Comparison of ENCODE assay signal across 8 cellular contexts in genomic region chr16:88383401-88384221, GRCh38. TPM values are rescaled to one million over a fixed set of nuclear protein-coding genes. Genes with fewer than 3 reads are reported as not detected.
DNase-seq lines count a peak whose midpoint lies in the region; ATAC-seq and TF ChIP-seq lines count a peak whose summit lies in the region.

No MANE protein-coding gene starts in this region.

- peak overlapping the region; percentile 100 for H3K4me2 ChIP-seq in HCT116 (ENCODE audit: low read length)

- H3K79me2 ChIP-seq in HCT116 (ENCODE audit: insufficient read depth, low read length) = peaks cover 38% of the 10 kb centered on the region

- H3K9me3 ChIP-seq in HCT116 (ENCODE audit: control insufficient read depth in 1 of 2, insufficient read depth in 1 of 2, low read depth in 1 of 2, low read length in 2 of 2) = peaks cover 0 to 9% of the 10 kb centered on the region in 2 experiments; a peak in 1 of 4 replicates

- peaks cover 3% of the 10 kb centered on the region for H3K36me3 Mint-ChIP-seq in chondrocyte (ENCODE audit: low read depth)

- TF ChIP-seq CTCF in 22Rv1 (IDR thresholded peaks at IDR 0.05) = peak; percentile 15; the same call in 1 of the 2 replicates
- peak in 2 of 3 experiments; percentile 65 to 68; a peak in 4 of 6 replicates for TF ChIP-seq CTCF in HCT116 (IDR thresholded peaks at IDR 0.05 in 2 of 3, conservative IDR thresholded peaks at IDR 0.05 in 1 of 3; ENCODE audit: borderline replicate concordance in 1 of 3, insufficient read depth in 1 of 3, low read depth in 2 of 3, low read length in 2 of 3)
- peak; percentile 83 for TF ChIP-seq CTCF in chondrocyte (IDR thresholded peaks at IDR 0.05)

- no peaks in the 10 kb centered on the region for H3K9me2 ChIP-seq in HCT116 (ENCODE audit: insufficient read depth)

- TF ChIP-seq POLR2A in HCT116 (IDR thresholded peaks at IDR 0.05; ENCODE audit: borderline replicate concordance, extremely low read depth, insufficient read depth, insufficient read length) = peak; percentile 0

- peaks cover 50% of the 10 kb centered on the region for H3K4me1 Mint-ChIP-seq in chondrocyte (ENCODE audit: low read depth)

- BruUV-seq in HCT116 (replicated peaks; lab: Mats Ljungman, UMichigan) = no TSS peak

- DNase-seq in HCT116 (ENCODE audit: low read depth, low spot score) (peak; percentile 28), chondrocyte (ENCODE audit: low spot score) (peak; percentile 90), lung microvascular endothelial cell (ENCODE audit: low read depth in 2 of 2) (peak; percentile 23 to 61), COR-L47 (lab: John Stamatoyannopoulos, UW) (no peak), NCI-H1436 (lab: John Stamatoyannopoulos, UW) (no peak)

- intact Hi-C loops in HCT116 (cut with micrococcal nuclease) = loop anchor here (1.0 kb wide), 1 partner anchor 96 kb away; no protein-coding TSS in a partner anchor

- peak overlapping the region; percentile 79 for H3K4me3 Mint-ChIP-seq in chondrocyte (ENCODE audit: unreplicated experiment)

- WGBS in urinary bladder = under 1% methylated on average over 92 of the region's 94 CpGs

- no peaks in the 10 kb centered on the region for H3K27me3 ChIP-seq in HCT116 (ENCODE audit: insufficient read depth, low read length)

- POLR2A ChIA-PET in HCT116 (lab: Charles Lee) = no interaction called here

- peak overlapping the region; percentile 96 for H2AFZ ChIP-seq in HCT116 (ENCODE audit: low read depth, low read length, poor library complexity, severe bottlenecking)

- no peaks in the 10 kb centered on the region for H3K9me3 Mint-ChIP-seq in chondrocyte (ENCODE audit: low read depth)

- H3K27ac ChIP-seq in 22Rv1 (no peak overlapping the region), HCT116 (ENCODE audit: low read depth, low read length) (peak overlapping the region; percentile 64), urinary bladder (ENCODE audit: low read depth) (no peak overlapping the region)

- RAD21 ChIA-PET in HCT116 (lab: Charles Lee; ENCODE audit: low non-redundant PET in 1 of 2, low total read pairs in 2 of 2, uncharacterized antibody in 2 of 2, unreplicated experiment in 2 of 2) = interaction anchor here in 1 of 2 experiments (0.6 kb wide), 1 partner anchor 35 kb away, joined by 4 read pairs; no protein-coding TSS in a partner anchor

- no peaks in the 10 kb centered on the region for H3K27me3 Mint-ChIP-seq in chondrocyte (ENCODE audit: low read depth)

- H3K4me1 ChIP-seq in HCT116 (ENCODE audit: control insufficient read depth in 1 of 2, insufficient read depth in 2 of 2, low read length in 2 of 2) (peaks cover 18 to 28% of the 10 kb centered on the region in 2 experiments), urinary bladder (ENCODE audit: insufficient read depth) (no peaks in the 10 kb centered on the region)

- H3K27ac Mint-ChIP-seq in chondrocyte (ENCODE audit: unreplicated experiment) = peak overlapping the region; percentile 90

- H3K4me3 ChIP-seq in HCT116 (replicated peaks in 1 of 2; ENCODE audit: low read depth in 1 of 2, low read length in 2 of 2) = peak overlapping the region; percentile 48 to 89
- peak overlapping the region; percentile 49 for H3K4me3 ChIP-seq in urinary bladder (ENCODE audit: low read depth, low read length)

- ATAC-seq in HCT116 (peak; percentile 74), HG03135 (IDR thresholded peaks at IDR 0.05; ENCODE audit: unreplicated experiment) (no peak)

- peaks cover 0 to 4% of the 10 kb centered on the region in 2 experiments; a peak in 1 of 4 replicates for H3K36me3 ChIP-seq in HCT116 (ENCODE audit: control insufficient read depth in 1 of 2, insufficient read depth in 2 of 2, low read length in 2 of 2)
- no peaks in the 10 kb centered on the region for H3K36me3 ChIP-seq in urinary bladder (ENCODE audit: insufficient read depth)

- CTCF ChIA-PET in HCT116 (lab: Charles Lee) = no interaction called here

- TF ChIP-seq RAD21 in HCT116 (IDR thresholded peaks at IDR 0.05; ENCODE audit: low read depth) = no peak

- peak overlapping the region; percentile 86 for H3K9ac ChIP-seq in HCT116 (ENCODE audit: low read length)

- no peaks in the 10 kb centered on the region for H4K20me1 ChIP-seq in HCT116 (ENCODE audit: insufficient read depth)

TF ChIP-seq in HCT116, 20 proteins besides CTCF, POLR2A, EP300 and RAD21:
- no peak for TF ChIP-seq ATF3 (IDR thresholded peaks at IDR 0.05)
- TF ChIP-seq ZFX (IDR thresholded peaks at IDR 0.05) = peak; percentile 76; the same call in 1 of the 2 replicates
- TF ChIP-seq MAX (IDR thresholded peaks at IDR 0.05) = no peak
- peak; percentile 37 for TF ChIP-seq TCF7L2 (IDR thresholded peaks at IDR 0.05; ENCODE audit: borderline replicate concordance, extremely low read depth, insufficient read depth, insufficient read length)
- peak; percentile 41 for TF ChIP-seq POLR2AphosphoS5 (IDR thresholded peaks at IDR 0.05; ENCODE audit: low read depth, low read length)
- peak; percentile 33 for TF ChIP-seq YY1 (IDR thresholded peaks at IDR 0.05; ENCODE audit: extremely low read depth, insufficient replicate concordance, low read depth, low read length)
- no peak for TF ChIP-seq EZH2phosphoT487 (IDR thresholded peaks at IDR 0.05; ENCODE audit: borderline replicate concordance)

RNA-seq across cellular contexts. Expression of gene ZNF469, which starts 0.9 kb away (rescaled TPM):
- total RNA-seq in HCT116 (2021; ENCODE audit: unreplicated experiment) (5.9 TPM), chondrocyte (19.0 to 62.8 TPM (median 60.5 TPM) in 3 replicates), lung microvascular endothelial cell (0.20 and 0.44 TPM in 2 replicates), urinary bladder (9.5 TPM)
- polyA plus RNA-seq in HCT116 (2012) = 2.1 and 2.4 TPM in 2 replicates
- polyA plus RNA-seq in urinary bladder = 1.3 TPM

Comparison
In these comparisons a context has a peak if more than half of its experiments do, and no peak if none do; other contexts are left out.
1. CTCF ChIP-seq: peak in every context shown above with its lines; median percentile 83 in chondrocyte; 66 in HCT116; 15 in 22Rv1.
2. DNase-seq: peak in HCT116 (single experiment), chondrocyte (single experiment) and lung microvascular endothelial cell (2 of 2); none in COR-L47 (single experiment) and NCI-H1436 (single experiment).